In genomic region chr19:55688422-55689218, GRCh38 we compare ENCODE assay signal across 10 cellular contexts. TPM values are rescaled to one million over a fixed set of nuclear protein-coding genes. Genes with fewer than 3 reads are reported as not detected.
DNase-seq lines count a peak whose midpoint lies in the region; ATAC-seq and TF ChIP-seq lines count a peak whose summit lies in the region.
"Had no signal": no experiment of that assay in that cellular context is flagged by ENCODE, and none has a peak within 500 bp of the region (broad histone marks: within the 10 kb centered on the region; RNA-seq: fewer than 3 reads in every experiment).

No MANE protein-coding gene starts in this region.

- ATAC-seq in GM21360 (IDR thresholded peaks at IDR 0.05; ENCODE audit: unreplicated experiment), result no peak

- no peak for TF ChIP-seq POLR2A in erythroblast (IDR thresholded peaks at IDR 0.05; ENCODE audit: low read length)

- DNase-seq in ELF-1 (ENCODE audit: low read depth, low spot score), result peak; percentile 31
- DNase-seq in NCI-H2107 (lab: John Stamatoyannopoulos, UW), result peak; percentile 14
- DNase-seq in erythroblast (lab: John Stamatoyannopoulos, UW), result peak; percentile 50 to 52
- DNase-seq in occipital lobe (lab: John Stamatoyannopoulos, UW), result peak; percentile 40
- DNase-seq in pons (ENCODE audit: low spot score), result no peak
- no peak for DNase-seq in activated T-cell treated with anti-CD3 and anti-CD28 coated beads for 4 hours
- no peak for DNase-seq in activated CD4-positive, alpha-beta T cell treated with anti-CD3 and anti-CD28 coated beads for 1 hour
- DNase-seq: activated CD8-positive, alpha-beta memory T cell treated with anti-CD3 and anti-CD28 coated beads for 24 hours; stimulated activated CD4-positive, alpha-beta T cell treated with anti-CD3 and anti-CD28 coated beads, Interleukin-4, amount 100 ng/mL, for 24 hours had no signal

RNA-seq across cellular contexts. Expression of gene EPN1, which starts 13.6 kb away (rescaled TPM):
- 20.7 TPM for total RNA-seq in occipital lobe

RNA-seq across cellular contexts. Expression of gene U2AF2, which starts 33.8 kb away (rescaled TPM):
- total RNA-seq in occipital lobe, result 65.8 TPM

RNA-seq across cellular contexts. Expression of gene CCDC106, which starts 40.6 kb away (rescaled TPM):
- total RNA-seq in occipital lobe, result 7.8 TPM

RNA-seq across cellular contexts. Expression of gene ZNF581, which starts 45.2 kb away (rescaled TPM):
- 5.6 TPM for total RNA-seq in occipital lobe

RNA-seq across cellular contexts. Expression of gene ZNF580, which starts 47.8 kb away (rescaled TPM):
- 4.8 TPM for total RNA-seq in occipital lobe

Comparison
In these comparisons a context has a peak if more than half of its experiments do, and no peak if none do; other contexts are left out.
1. DNase-seq: peak in ELF-1 (single experiment), NCI-H2107 (single experiment), erythroblast (2 of 2) and occipital lobe (single experiment); none in pons (single experiment), activated T-cell treated with anti-CD3 and anti-CD28 coated beads for 4 hours (single experiment) and activated CD4-positive, alpha-beta T cell treated with anti-CD3 and anti-CD28 coated beads for 1 hour (single experiment).